Comparison of ENCODE assay signal across 10 cellular contexts in genomic region chr3:184284696-184285095, GRCh38. TPM values are rescaled to one million over a fixed set of nuclear protein-coding genes. Genes with fewer than 3 reads are reported as not detected.
A peak's percentile ranks its signal among the peaks of the same experiment; 100 is the strongest.
DNase-seq lines count a peak whose midpoint lies in the region; ATAC-seq and TF ChIP-seq lines count a peak whose summit lies in the region.
"Had no signal": no experiment of that assay in that cellular context is flagged by ENCODE, and none has a peak within 500 bp of the region (broad histone marks: within the 10 kb centered on the region; RNA-seq: fewer than 3 reads in every experiment).

No MANE protein-coding gene starts in this region.

- H3K27ac ChIP-seq in GM23248 (no peak overlapping the region), left ventricle myocardium inferior (replicated peaks) (no peak overlapping the region)
- H3K27ac ChIP-seq: epithelial cell of prostate had no signal

- intact Hi-C loops in left ventricle myocardium inferior (cut with micrococcal nuclease) = no loop called here

- DNase-seq in AG09319 (ENCODE audit: extremely low read depth, low read depth) (no peak), GM23248 (peak; percentile 79), NCI-H345 (lab: John Stamatoyannopoulos, UW) (peak; percentile 73), left ventricle myocardium inferior (no peak), OCI-M2 (lab: John Stamatoyannopoulos, UW; ENCODE audit: unreplicated experiment) (no peak), mesenteric fat pad (ENCODE audit: low spot score) (no peak)
- no peak for DNase-seq in stimulated activated effector memory CD8-positive, alpha-beta T cell treated with anti-CD3 and anti-CD28 coated beads, Interleukin-12 subunit alpha, Interleukin-12 subunit beta, amount 100 ng/mL, for 72 hours (ENCODE audit: low spot score in 2 of 2)

- no peaks in the 10 kb centered on the region for H3K9me3 Mint-ChIP-seq in activated T-helper 17 cell treated with anti-CD3 and anti-CD28 coated beads, Interleukin-2, amount 50 U/mL, for 72 hours
- no peaks in the 10 kb centered on the region for H3K9me3 Mint-ChIP-seq in stimulated activated effector memory CD8-positive, alpha-beta T cell treated with anti-CD3 and anti-CD28 coated beads, Interleukin-12 subunit alpha, Interleukin-12 subunit beta, amount 100 ng/mL, for 72 hours

- TF ChIP-seq CTCF in AG09319 (IDR thresholded peaks at IDR 0.05; ENCODE audit: low read depth, low read length) (peak; percentile 41), left ventricle myocardium inferior (IDR thresholded peaks at IDR 0.05; ENCODE audit: borderline replicate concordance) (peak; percentile 42)

- no peak overlapping the region for H2AFZ ChIP-seq in GM23248

- ATAC-seq in activated T-helper 17 cell treated with anti-CD3 and anti-CD28 coated beads, Interleukin-2, amount 50 U/mL, for 72 hours (replicated peaks) = peak; percentile 66
- ATAC-seq in stimulated activated effector memory CD8-positive, alpha-beta T cell treated with anti-CD3 and anti-CD28 coated beads, Interleukin-12 subunit alpha, Interleukin-12 subunit beta, amount 100 ng/mL, for 72 hours = peak; percentile 55

- H3K36me3 Mint-ChIP-seq in activated T-helper 17 cell treated with anti-CD3 and anti-CD28 coated beads, Interleukin-2, amount 50 U/mL, for 72 hours (ENCODE audit: low read depth) = no peaks in the 10 kb centered on the region
- peaks cover 4% of the 10 kb centered on the region for H3K36me3 Mint-ChIP-seq in stimulated activated effector memory CD8-positive, alpha-beta T cell treated with anti-CD3 and anti-CD28 coated beads, Interleukin-12 subunit alpha, Interleukin-12 subunit beta, amount 100 ng/mL, for 72 hours

- H3K4me3 ChIP-seq in GM23248 (no peak overlapping the region), left ventricle myocardium inferior (no peak overlapping the region)

- no peaks in the 10 kb centered on the region for H3K4me1 ChIP-seq in GM23248 (ENCODE audit: insufficient read depth)
- H3K4me1 ChIP-seq in left ventricle myocardium inferior = peaks cover 5% of the 10 kb centered on the region

- 23 to 27% methylated on average over 4 of the region's 4 CpGs for WGBS in GM23248 (ENCODE audit: low coverage in 1 of 2, low lambda C conversion rate in 2 of 2, missing lambda C conversion rate in 2 of 2), 2 experiments

- H3K27me3 ChIP-seq in GM23248 (replicated peaks; ENCODE audit: insufficient read depth) (peaks cover 6% of the 10 kb centered on the region; the same call in 1 of the 2 replicates), left ventricle myocardium inferior (ENCODE audit: low read depth) (peaks cover 22% of the 10 kb centered on the region)

- H3K4me3 Mint-ChIP-seq in activated T-helper 17 cell treated with anti-CD3 and anti-CD28 coated beads, Interleukin-2, amount 50 U/mL, for 72 hours = no peak overlapping the region
- H3K4me3 Mint-ChIP-seq in stimulated activated effector memory CD8-positive, alpha-beta T cell treated with anti-CD3 and anti-CD28 coated beads, Interleukin-12 subunit alpha, Interleukin-12 subunit beta, amount 100 ng/mL, for 72 hours = no peak overlapping the region

- H3F3A ChIP-seq in GM23248 (ENCODE audit: insufficient read depth) = no peaks in the 10 kb centered on the region

- H3K36me3 ChIP-seq in GM23248 (ENCODE audit: low read depth) (no peaks in the 10 kb centered on the region), left ventricle myocardium inferior (no peaks in the 10 kb centered on the region)

- H3K9me2 ChIP-seq in GM23248 (ENCODE audit: insufficient read depth) = no peaks in the 10 kb centered on the region

- H3K79me2 ChIP-seq in GM23248 (ENCODE audit: insufficient read depth) = no peaks in the 10 kb centered on the region

- H3K4me1 Mint-ChIP-seq in activated T-helper 17 cell treated with anti-CD3 and anti-CD28 coated beads, Interleukin-2, amount 50 U/mL, for 72 hours = peaks cover 3% of the 10 kb centered on the region
- H3K4me1 Mint-ChIP-seq in stimulated activated effector memory CD8-positive, alpha-beta T cell treated with anti-CD3 and anti-CD28 coated beads, Interleukin-12 subunit alpha, Interleukin-12 subunit beta, amount 100 ng/mL, for 72 hours = no peaks in the 10 kb centered on the region

- H4K20me1 ChIP-seq in GM23248 (ENCODE audit: insufficient read depth) = no peaks in the 10 kb centered on the region

- H3K27me3 Mint-ChIP-seq in activated T-helper 17 cell treated with anti-CD3 and anti-CD28 coated beads, Interleukin-2, amount 50 U/mL, for 72 hours = peaks cover 11% of the 10 kb centered on the region

- in situ Hi-C loops in GM23248 (cut with MboI) = loop anchor here (10.0 kb wide), 1 partner anchor 390 kb away; no protein-coding TSS in a partner anchor

- H3K4me2 ChIP-seq in GM23248 (ENCODE audit: unreplicated experiment) = no peak overlapping the region

- no peak overlapping the region for H3K9ac ChIP-seq in GM23248

- H3K27ac Mint-ChIP-seq in activated T-helper 17 cell treated with anti-CD3 and anti-CD28 coated beads, Interleukin-2, amount 50 U/mL, for 72 hours = no peak overlapping the region
- no peak overlapping the region for H3K27ac Mint-ChIP-seq in stimulated activated effector memory CD8-positive, alpha-beta T cell treated with anti-CD3 and anti-CD28 coated beads, Interleukin-12 subunit alpha, Interleukin-12 subunit beta, amount 100 ng/mL, for 72 hours

- H3K9me3 ChIP-seq in GM23248 (ENCODE audit: low read depth) (no peaks in the 10 kb centered on the region), left ventricle myocardium inferior (replicated peaks) (no peaks in the 10 kb centered on the region)

RNA-seq across cellular contexts. Expression of gene ECE2, which starts 8.9 kb away (rescaled TPM):
- not detected in 2 replicates for total RNA-seq in GM23248 (2014; rRNA removed; shearing (Covaris generic))
- not detected in 2 replicates for polyA plus RNA-seq in GM23248 (2016; fragmentation: Nextera tagmentation; extraction: Ambion mirVana)
- total RNA-seq in activated T-helper 17 cell treated with anti-CD3 and anti-CD28 coated beads, Interleukin-2, amount 50 U/mL, for 72 hours = not detected
- not detected for total RNA-seq in left ventricle myocardium inferior
- not detected for total RNA-seq in mesenteric fat pad
- polyA plus RNA-seq: thymus had no signal

RNA-seq across cellular contexts. Expression of gene PSMD2, which starts 14.3 kb away (rescaled TPM):
- 596 and 602 TPM in 2 replicates for total RNA-seq in GM23248 (2014; rRNA removed; shearing (Covaris generic))
- polyA plus RNA-seq in GM23248 (2016; fragmentation: Nextera tagmentation; extraction: Ambion mirVana) = 513 and 518 TPM in 2 replicates
- 100 to 1,000 TPM; 143 to 311 TPM for total RNA-seq in activated T-helper 17 cell treated with anti-CD3 and anti-CD28 coated beads, Interleukin-2, amount 50 U/mL, for 72 hours
- 213 TPM for total RNA-seq in left ventricle myocardium inferior
- total RNA-seq in mesenteric fat pad = 211 TPM

RNA-seq across cellular contexts. Expression of gene CAMK2N2, which starts 23.3 kb away (rescaled TPM):
- total RNA-seq in GM23248 (2014; rRNA removed; shearing (Covaris generic)) = 0.11 TPM in 1 of 2 replicates, not detected in the other
- polyA plus RNA-seq in GM23248 (2016; fragmentation: Nextera tagmentation; extraction: Ambion mirVana) = 0.14 TPM in 1 of 2 replicates, not detected in the other
- 1 to 10 TPM in 1 of 2 donors, under 1 TPM in 1; 0.64 to 1.2 TPM for total RNA-seq in activated T-helper 17 cell treated with anti-CD3 and anti-CD28 coated beads, Interleukin-2, amount 50 U/mL, for 72 hours
- total RNA-seq in left ventricle myocardium inferior = 0.16 TPM
- total RNA-seq in mesenteric fat pad = not detected

RNA-seq across cellular contexts. Expression of gene EIF4G1, which starts 29.7 kb away (rescaled TPM):
- 366 and 370 TPM in 2 replicates for total RNA-seq in GM23248 (2014; rRNA removed; shearing (Covaris generic))
- polyA plus RNA-seq in GM23248 (2016; fragmentation: Nextera tagmentation; extraction: Ambion mirVana) = 183 and 184 TPM in 2 replicates
- total RNA-seq in activated T-helper 17 cell treated with anti-CD3 and anti-CD28 coated beads, Interleukin-2, amount 50 U/mL, for 72 hours = 100 to 1,000 TPM; 242 to 551 TPM
- total RNA-seq in left ventricle myocardium inferior (224 TPM), mesenteric fat pad (361 TPM)

RNA-seq across cellular contexts. Expression of gene EEF1AKMT4, which starts 35.2 kb away (rescaled TPM):
- 4.0 and 7.2 TPM in 2 replicates for total RNA-seq in GM23248 (2014; rRNA removed; shearing (Covaris generic))
- polyA plus RNA-seq in GM23248 (2016; fragmentation: Nextera tagmentation; extraction: Ambion mirVana) = 5.3 and 6.1 TPM in 2 replicates
- 10 to 100 TPM in 1 of 2 donors, 1 to 10 TPM in 1; 8.0 to 13.6 TPM for total RNA-seq in activated T-helper 17 cell treated with anti-CD3 and anti-CD28 coated beads, Interleukin-2, amount 50 U/mL, for 72 hours
- total RNA-seq in left ventricle myocardium inferior (1.6 TPM), mesenteric fat pad (4.0 TPM)

Comparison
In these comparisons a context has a peak if more than half of its experiments do, and no peak if none do; other contexts are left out.
1. DNase-seq: peak in GM23248 (single experiment) and NCI-H345 (single experiment); none in AG09319 (single experiment), left ventricle myocardium inferior (single experiment), stimulated activated effector memory CD8-positive, alpha-beta T cell treated with anti-CD3 and anti-CD28 coated beads, Interleukin-12 subunit alpha, Interleukin-12 subunit beta, amount 100 ng/mL, for 72 hours (0 of 2), OCI-M2 (single experiment) and mesenteric fat pad (single experiment).